Comparison of ENCODE assay signal across 12 cellular contexts in genomic region chr16:57648125-57648524, GRCh38. TPM values are rescaled to one million over a fixed set of nuclear protein-coding genes. Genes with fewer than 3 reads are reported as not detected.
DNase-seq lines count a peak whose midpoint lies in the region; ATAC-seq lines count a peak whose summit lies in the region.
"Had no signal": no experiment of that assay in that cellular context is flagged by ENCODE, and none has a peak within 500 bp of the region (broad histone marks: within the 10 kb centered on the region; RNA-seq: fewer than 3 reads in every experiment).

No MANE protein-coding gene starts in this region.

- DNase-seq in activated CD8-positive, alpha-beta memory T cell treated with anti-CD3 and anti-CD28 coated beads, Interleukin-2, amount 10 ng/mL, durations not matched to agents 7 days and 5 days: no peak
- DNase-seq in activated CD8-positive, alpha-beta memory T cell treated with anti-CD3 and anti-CD28 coated beads, Interleukin-2, amount 50 U/mL, for 4 hours: no peak
- peak; percentile 37 for DNase-seq in NOMO-1 treated with dmso at 0.1 percent for 144 hours (lab: John Stamatoyannopoulos, UW; ENCODE audit: unreplicated experiment)
- no peak for DNase-seq in epithelial cell of prostate (ENCODE audit: low read depth, low spot score)
- peak; percentile 46 for DNase-seq in stimulated activated naive B cell treated with anti-CD40 and anti-IgM and Interleukin-4, amounts not matched to agents 10 μg/mL and 1 μg/mL and 100 μg/mL, for 72 hours
- DNase-seq in HT-29 (ENCODE audit: low spot score): no peak
- no peak for DNase-seq in activated CD4-positive, CD25-positive, alpha-beta regulatory T cell (lab: John Stamatoyannopoulos, UW)
- DNase-seq: mammary epithelial cell; stimulated activated CD4-positive, alpha-beta T cell treated with anti-CD3 and anti-CD28 coated beads, Interleukin-12 subunit alpha, Interleukin-12 subunit beta, amount 100 ng/mL, for 4 hours; stimulated activated naive CD4-positive, alpha-beta T cell had no signal

- peak overlapping the region; percentile 6 for H3K27ac ChIP-seq in epithelial cell of prostate

- H3K27ac Mint-ChIP-seq in activated CD8-positive, alpha-beta memory T cell treated with anti-CD3 and anti-CD28 coated beads, Interleukin-2, amount 10 ng/mL, durations not matched to agents 7 days and 5 days: peak overlapping the region; percentile 71
- peak overlapping the region; percentile 32 for H3K27ac Mint-ChIP-seq in stimulated activated naive B cell treated with anti-CD40 and anti-IgM and Interleukin-4, amounts not matched to agents 10 μg/mL and 1 μg/mL and 100 μg/mL, for 72 hours

- H3K27me3 Mint-ChIP-seq in activated CD8-positive, alpha-beta memory T cell treated with anti-CD3 and anti-CD28 coated beads, Interleukin-2, amount 10 ng/mL, durations not matched to agents 7 days and 5 days: no peaks in the 10 kb centered on the region
- H3K27me3 Mint-ChIP-seq in stimulated activated naive B cell treated with anti-CD40 and anti-IgM and Interleukin-4, amounts not matched to agents 10 μg/mL and 1 μg/mL and 100 μg/mL, for 72 hours: peaks cover 8 to 18% of the 10 kb centered on the region in 2 donors

- no peaks in the 10 kb centered on the region for H3K9me3 Mint-ChIP-seq in activated CD8-positive, alpha-beta memory T cell treated with anti-CD3 and anti-CD28 coated beads, Interleukin-2, amount 10 ng/mL, durations not matched to agents 7 days and 5 days (ENCODE audit: low read depth)
- H3K9me3 Mint-ChIP-seq in stimulated activated naive B cell treated with anti-CD40 and anti-IgM and Interleukin-4, amounts not matched to agents 10 μg/mL and 1 μg/mL and 100 μg/mL, for 72 hours: no peaks in the 10 kb centered on the region

- no peak for ATAC-seq in activated CD8-positive, alpha-beta memory T cell treated with anti-CD3 and anti-CD28 coated beads, Interleukin-2, amount 10 ng/mL, durations not matched to agents 7 days and 5 days
- ATAC-seq in stimulated activated naive B cell treated with anti-CD40 and anti-IgM and Interleukin-4, amounts not matched to agents 10 μg/mL and 1 μg/mL and 100 μg/mL, for 72 hours (replicated peaks): peak; percentile 81 to 84
- no peak for ATAC-seq in GM18861 (IDR thresholded peaks at IDR 0.05; ENCODE audit: unreplicated experiment)

- H3K36me3 Mint-ChIP-seq in activated CD8-positive, alpha-beta memory T cell treated with anti-CD3 and anti-CD28 coated beads, Interleukin-2, amount 10 ng/mL, durations not matched to agents 7 days and 5 days: no peaks in the 10 kb centered on the region
- no peaks in the 10 kb centered on the region for H3K36me3 Mint-ChIP-seq in stimulated activated naive B cell treated with anti-CD40 and anti-IgM and Interleukin-4, amounts not matched to agents 10 μg/mL and 1 μg/mL and 100 μg/mL, for 72 hours

- CTCF ChIA-PET in activated CD8-positive, alpha-beta memory T cell treated with anti-CD3 and anti-CD28 coated beads, Interleukin-2, amount 10 ng/mL, durations not matched to agents 7 days and 5 days (lab: Charles Lee): interaction anchor here (0.8 to 11.1 kb wide), 25 partner anchors 9 to 211 kb away, joined by 3 to 559 read pairs (median 5); partner anchors contain the start of genes CCDC102A and KATNB1

- no peak overlapping the region for H3K4me3 Mint-ChIP-seq in activated CD8-positive, alpha-beta memory T cell treated with anti-CD3 and anti-CD28 coated beads, Interleukin-2, amount 10 ng/mL, durations not matched to agents 7 days and 5 days
- no peak overlapping the region for H3K4me3 Mint-ChIP-seq in stimulated activated naive B cell treated with anti-CD40 and anti-IgM and Interleukin-4, amounts not matched to agents 10 μg/mL and 1 μg/mL and 100 μg/mL, for 72 hours

- peaks cover 45% of the 10 kb centered on the region for H3K4me1 Mint-ChIP-seq in activated CD8-positive, alpha-beta memory T cell treated with anti-CD3 and anti-CD28 coated beads, Interleukin-2, amount 10 ng/mL, durations not matched to agents 7 days and 5 days
- peaks cover 37 to 38% of the 10 kb centered on the region in 2 donors for H3K4me1 Mint-ChIP-seq in stimulated activated naive B cell treated with anti-CD40 and anti-IgM and Interleukin-4, amounts not matched to agents 10 μg/mL and 1 μg/mL and 100 μg/mL, for 72 hours

RNA-seq across cellular contexts. Expression of gene ADGRG1, which starts 19.7 kb away (rescaled TPM):
- 10 to 100 TPM in 1 of 2 experiments, 1 to 10 TPM in 1; 7.3 to 19.9 TPM for total RNA-seq in activated CD8-positive, alpha-beta memory T cell treated with anti-CD3 and anti-CD28 coated beads, Interleukin-2, amount 10 ng/mL, durations not matched to agents 7 days and 5 days
- total RNA-seq in HT-29 (2014; rRNA removed; shearing (Covaris generic)): 138 TPM in 2 replicates

RNA-seq across cellular contexts. Expression of gene ADGRG3, which starts 20.0 kb away (rescaled TPM):
- not detected for total RNA-seq in activated CD8-positive, alpha-beta memory T cell treated with anti-CD3 and anti-CD28 coated beads, Interleukin-2, amount 10 ng/mL, durations not matched to agents 7 days and 5 days
- total RNA-seq in HT-29 (2014; rRNA removed; shearing (Covaris generic)): not detected in 2 replicates
- total RNA-seq: fibroblast of lung, mammary epithelial cell had no signal

RNA-seq across cellular contexts. Expression of gene DRC7, which starts 46.5 kb away (rescaled TPM):
- not detected for total RNA-seq in activated CD8-positive, alpha-beta memory T cell treated with anti-CD3 and anti-CD28 coated beads, Interleukin-2, amount 10 ng/mL, durations not matched to agents 7 days and 5 days
- total RNA-seq in HT-29 (2014; rRNA removed; shearing (Covaris generic)): not detected in 2 replicates
- total RNA-seq: fibroblast of lung, mammary epithelial cell had no signal

Comparison
In these comparisons a context has a peak if more than half of its experiments do, and no peak if none do; other contexts are left out.
1. ATAC-seq: peak in stimulated activated naive B cell treated with anti-CD40 and anti-IgM and Interleukin-4, amounts not matched to agents 10 μg/mL and 1 μg/mL and 100 μg/mL, for 72 hours (2 of 2); none in activated CD8-positive, alpha-beta memory T cell treated with anti-CD3 and anti-CD28 coated beads, Interleukin-2, amount 10 ng/mL, durations not matched to agents 7 days and 5 days (single experiment) and GM18861 (single experiment).
2. DNase-seq: peak in NOMO-1 treated with dmso at 0.1 percent for 144 hours (single experiment) and stimulated activated naive B cell treated with anti-CD40 and anti-IgM and Interleukin-4, amounts not matched to agents 10 μg/mL and 1 μg/mL and 100 μg/mL, for 72 hours (single experiment); none in activated CD8-positive, alpha-beta memory T cell treated with anti-CD3 and anti-CD28 coated beads, Interleukin-2, amount 10 ng/mL, durations not matched to agents 7 days and 5 days (single experiment), activated CD8-positive, alpha-beta memory T cell treated with anti-CD3 and anti-CD28 coated beads, Interleukin-2, amount 50 U/mL, for 4 hours (single experiment), epithelial cell of prostate (single experiment), HT-29 (single experiment) and activated CD4-positive, CD25-positive, alpha-beta regulatory T cell (0 of 4).